ENCODE assay signal across 8 cellular contexts in the genomic region with DNA sequence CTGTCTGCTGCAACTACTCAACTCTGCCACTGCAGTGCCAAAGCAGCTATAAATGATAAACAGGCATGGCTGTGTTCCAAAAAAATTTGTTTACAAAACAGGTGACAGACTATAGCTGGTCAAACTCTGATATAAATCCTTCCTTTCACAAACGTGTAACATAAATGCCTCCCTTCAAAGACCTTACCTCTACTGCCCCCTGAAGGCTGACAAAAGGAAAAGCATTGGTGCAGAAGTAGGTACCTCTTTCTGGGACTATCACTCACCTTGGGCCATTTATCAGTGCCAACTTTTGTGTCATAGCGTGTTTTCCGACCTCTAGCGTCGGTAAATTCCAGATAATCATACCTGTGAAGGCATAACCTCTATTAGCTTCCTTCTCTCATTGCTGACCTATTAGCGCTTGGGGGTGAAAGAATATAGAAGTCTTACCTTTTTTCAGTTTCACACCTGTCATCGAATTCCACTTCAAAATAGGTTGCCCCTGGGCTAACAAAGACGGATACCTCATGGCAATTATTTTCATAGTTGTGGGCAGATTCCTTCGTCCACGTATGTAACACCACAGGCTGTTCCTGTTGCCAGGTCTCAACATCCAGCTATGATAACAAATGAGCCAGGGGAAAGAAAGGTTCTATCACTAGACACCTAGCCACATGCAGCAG.
DNase-seq lines count a peak whose midpoint lies in the region; ATAC-seq and TF ChIP-seq lines count a peak whose summit lies in the region.

No MANE protein-coding gene starts in this region.

- H3K27me3 ChIP-seq in DND-41 (ENCODE audit: insufficient read depth, low read length, poor library complexity) (no peaks in the 10 kb centered on the region), PC-3 (ENCODE audit: low read length) (no peaks in the 10 kb centered on the region), endodermal cell (ENCODE audit: control insufficient read depth, insufficient read depth, low read length, poor library complexity, severe bottlenecking) (no peaks in the 10 kb centered on the region)

- intact Hi-C loops in PC-3 (cut with micrococcal nuclease) (loop anchor here (5.0 kb wide), 1 partner anchor 38 kb away; no protein-coding TSS in a partner anchor), mucosa of descending colon (cut with DNase I, micrococcal nuclease) (no loop called here)

- no peak overlapping the region for H3K27ac Mint-ChIP-seq in endodermal cell

- H3K9me2 ChIP-seq in PC-3 (replicated peaks; ENCODE audit: low read length), result no peaks in the 10 kb centered on the region

- H3K4me3 ChIP-seq in DND-41 (ENCODE audit: low read depth in 1 of 2, low read length in 2 of 2), result no peak overlapping the region
- no peak overlapping the region for H3K4me3 ChIP-seq in PC-3 (ENCODE audit: low read length)
- no peak overlapping the region for H3K4me3 ChIP-seq in endodermal cell (ENCODE audit: low read length)
- H3K4me3 ChIP-seq in mucosa of descending colon, result no peak overlapping the region

- H3K79me2 ChIP-seq in DND-41 (ENCODE audit: insufficient read depth, low read length) (no peaks in the 10 kb centered on the region), PC-3 (ENCODE audit: low read length) (no peaks in the 10 kb centered on the region)

- no peaks in the 10 kb centered on the region for H3K9me3 Mint-ChIP-seq in endodermal cell

- POLR2A ChIA-PET in PC-3 (lab: Charles Lee; ENCODE audit: unreplicated experiment), result interaction anchor here (0.7 kb wide), 1 partner anchor 229 kb away, joined by 3 read pairs; a partner anchor contains a TSS

- H3K4me1 ChIP-seq in DND-41 (ENCODE audit: insufficient read depth, low read length) (no peaks in the 10 kb centered on the region), PC-3 (ENCODE audit: insufficient read depth, low read length) (peaks cover 20% of the 10 kb centered on the region), endodermal cell (ENCODE audit: control insufficient read depth, insufficient read depth, low read length) (no peaks in the 10 kb centered on the region), mucosa of descending colon (ENCODE audit: low read depth) (no peaks in the 10 kb centered on the region)

- DNase-seq in DND-41, result peak; percentile 21
- peak; percentile 51 for DNase-seq in PC-3
- peak; percentile 62 for DNase-seq in endodermal cell
- no peak for DNase-seq in mucosa of descending colon
- DNase-seq in T-helper 9 cell, result no peak
- DNase-seq in NCI-H187 (lab: John Stamatoyannopoulos, UW), result no peak

- no peak overlapping the region for H2AFZ ChIP-seq in DND-41 (ENCODE audit: low read depth, low read length)
- H2AFZ ChIP-seq in PC-3 (ENCODE audit: low read length), result no peak overlapping the region

- TF ChIP-seq CTCF in DND-41 (IDR thresholded peaks at IDR 0.05; ENCODE audit: borderline replicate concordance, extremely low read depth, low read length, poor library complexity, severe bottlenecking) (peak; percentile 92), PC-3 (conservative IDR thresholded peaks at IDR 0.05; ENCODE audit: low read depth, low read length) (peak; percentile 75), endodermal cell (conservative IDR thresholded peaks at IDR 0.05) (peak; percentile 83), mucosa of descending colon (IDR thresholded peaks at IDR 0.05) (peak; percentile 13)

- H3K4me3 Mint-ChIP-seq in endodermal cell, result no peak overlapping the region

- CTCF ChIA-PET in PC-3 (lab: Charles Lee), result interaction anchor here (0.5 kb wide), 1 partner anchor 65 kb away, joined by 4 read pairs; no protein-coding TSS in a partner anchor

- H3K27ac ChIP-seq in DND-41 (ENCODE audit: low read length) (no peak overlapping the region), PC-3 (ENCODE audit: low read length) (no peak overlapping the region), endodermal cell (ENCODE audit: low read depth, low read length) (no peak overlapping the region)

- H3K4me1 Mint-ChIP-seq in endodermal cell, result no peaks in the 10 kb centered on the region

- ATAC-seq in DND-41 (ENCODE audit: insufficient read depth, low read depth) (peak; percentile 66; the same call in 2 of the 3 replicates), GM19328 (IDR thresholded peaks at IDR 0.05; ENCODE audit: unreplicated experiment) (peak; percentile 30), HG03442 (IDR thresholded peaks at IDR 0.05; ENCODE audit: unreplicated experiment) (peak; percentile 29), PC-3 (no peak), mucosa of descending colon (peak; percentile 84)

- no peak overlapping the region for H3K4me2 ChIP-seq in DND-41 (ENCODE audit: insufficient read depth, low read length)
- H3K4me2 ChIP-seq in PC-3 (ENCODE audit: low read length), result no peak overlapping the region

- H3K36me3 ChIP-seq in DND-41 (ENCODE audit: insufficient read depth, low read length) (peaks cover 96% of the 10 kb centered on the region), PC-3 (ENCODE audit: low read depth, low read length) (peaks cover 23% of the 10 kb centered on the region; the same call in 1 of the 2 replicates), endodermal cell (ENCODE audit: control insufficient read depth, insufficient read depth, low read length) (peaks cover 88% of the 10 kb centered on the region), mucosa of descending colon (ENCODE audit: low read depth) (peaks cover 16% of the 10 kb centered on the region)

- peaks cover 59% of the 10 kb centered on the region for H3K36me3 Mint-ChIP-seq in endodermal cell (ENCODE audit: low read depth)

- no peaks in the 10 kb centered on the region for H4K20me1 ChIP-seq in DND-41 (ENCODE audit: insufficient read depth, low read length)
- H4K20me1 ChIP-seq in PC-3 (ENCODE audit: low read length), result no peaks in the 10 kb centered on the region

- WGBS in endodermal cell (ENCODE audit: insufficient coverage in 1 of 2, insufficient read length in 1 of 2), 2 experiments, result 81 to 84% methylated on average over 10 of the region's 10 CpGs

- BruUV-seq in PC-3 (replicated peaks; lab: Mats Ljungman, UMichigan), result no TSS peak

- H3K9ac ChIP-seq in DND-41 (ENCODE audit: low read depth, low read length) (no peak overlapping the region), PC-3 (ENCODE audit: low read length) (no peak overlapping the region), endodermal cell (ENCODE audit: extremely low read depth, low read length, poor library complexity, severe bottlenecking) (no peak overlapping the region)

- H3K27me3 Mint-ChIP-seq in endodermal cell (ENCODE audit: insufficient read depth), result no peaks in the 10 kb centered on the region

- H3F3A ChIP-seq in PC-3 (ENCODE audit: low read length, unreplicated experiment), result peaks cover 3% of the 10 kb centered on the region

- H3K9me3 ChIP-seq in DND-41 (ENCODE audit: insufficient read depth, low read length, severe bottlenecking) (no peaks in the 10 kb centered on the region), PC-3 (ENCODE audit: low read length) (no peaks in the 10 kb centered on the region), endodermal cell (ENCODE audit: control insufficient read depth, low read length) (no peaks in the 10 kb centered on the region), mucosa of descending colon (no peaks in the 10 kb centered on the region)

Comparison
In these comparisons a context has a peak if more than half of its experiments do, and no peak if none do; other contexts are left out.
1. DNase-seq: peak in DND-41 (single experiment), PC-3 (single experiment) and endodermal cell (single experiment); none in mucosa of descending colon (0 of 3), T-helper 9 cell (single experiment) and NCI-H187 (0 of 2).
2. CTCF ChIP-seq: peak in every context shown above with its lines; median percentile 92 in DND-41; 83 in endodermal cell; 75 in PC-3; 13 in mucosa of descending colon.